Comparison of ENCODE assay signal across 8 cellular contexts in genomic region chr14:22882529-22883190, GRCh38.
DNase-seq lines count a peak whose midpoint lies in the region; ATAC-seq, FAIRE-seq and TF ChIP-seq lines count a peak whose summit lies in the region.

No MANE protein-coding gene starts in this region.

- H3K4me1 ChIP-seq in iPS DF 6.9 (ENCODE audit: control insufficient read depth, insufficient read depth, low read length), result peaks cover 7% of the 10 kb centered on the region; the same call in 1 of the 2 replicates

- WGBS in iPS DF 6.9 (ENCODE audit: insufficient coverage, insufficient read length), result no CpG with 5 or more reads among the region's 7 CpGs

- DNase-seq in D721Med (ENCODE audit: insufficient read length, low spot score), result peak; percentile 62
- peak; percentile 56 for DNase-seq in NCI-H1105 (lab: John Stamatoyannopoulos, UW)
- peak; percentile 20 for DNase-seq in activated T-cell treated with anti-CD3 and anti-CD28 coated beads for 24 hours (ENCODE audit: low read depth)
- DNase-seq in iPS DF 6.9 (ENCODE audit: low read depth, low spot score), result no peak
- DNase-seq in stimulated activated CD4-positive, alpha-beta T cell treated with anti-CD3 and anti-CD28 coated beads, Interleukin-4, amount 100 ng/mL, for 24 hours, result peak; percentile 37
- no peak for DNase-seq in epidermal melanocyte (ENCODE audit: insufficient read length, low spot score)

- H3K9me3 ChIP-seq in iPS DF 6.9 (ENCODE audit: control insufficient read depth, insufficient read depth, low read length), result no peaks in the 10 kb centered on the region

- no peak for TF ChIP-seq CTCF in D721Med (IDR thresholded peaks at IDR 0.05; ENCODE audit: insufficient read depth, missing control alignments)

- ATAC-seq in GM18907 (IDR thresholded peaks at IDR 0.05; ENCODE audit: unreplicated experiment), result no peak
- no peak for ATAC-seq in GM18858 (IDR thresholded peaks at IDR 0.05; ENCODE audit: unreplicated experiment)

- no peak for FAIRE-seq in D721Med (lab: Jason Lieb, UNC)

- peak overlapping the region; percentile 25; the same call in 1 of the 2 replicates for H3K4me3 ChIP-seq in iPS DF 6.9 (ENCODE audit: low read length)

- H3K36me3 ChIP-seq in iPS DF 6.9 (ENCODE audit: control insufficient read depth, insufficient read depth, low read length), result no peaks in the 10 kb centered on the region

- H3K27me3 ChIP-seq in iPS DF 6.9 (ENCODE audit: control insufficient read depth, insufficient read depth, low read length), result no peaks in the 10 kb centered on the region

- no peak overlapping the region for H3K27ac ChIP-seq in iPS DF 6.9 (ENCODE audit: low read length)

Comparison
In these comparisons a context has a peak if more than half of its experiments do, and no peak if none do; other contexts are left out.
1. DNase-seq: peak in D721Med (single experiment), NCI-H1105 (single experiment), activated T-cell treated with anti-CD3 and anti-CD28 coated beads for 24 hours (single experiment) and stimulated activated CD4-positive, alpha-beta T cell treated with anti-CD3 and anti-CD28 coated beads, Interleukin-4, amount 100 ng/mL, for 24 hours (single experiment); none in iPS DF 6.9 (single experiment) and epidermal melanocyte (single experiment).